19 cellular contexts compared by ENCODE assay signal in genomic region chr3:176431986-176432385, GRCh38.
A peak's percentile ranks its signal among the peaks of the same experiment; 100 is the strongest.
DNase-seq lines count a peak whose midpoint lies in the region; ATAC-seq and TF ChIP-seq lines count a peak whose summit lies in the region.
"Had no signal": no experiment of that assay in that cellular context is flagged by ENCODE, and none has a peak within 500 bp of the region (broad histone marks: within the 10 kb centered on the region; RNA-seq: fewer than 3 reads in every experiment).

No MANE protein-coding gene starts in this region.

- H4K91ac ChIP-seq in IMR-90 (ENCODE audit: insufficient read depth, low read depth, low read length), result no peak overlapping the region

- peaks cover 2% of the 10 kb centered on the region; the same call in 1 of the 2 replicates for H3K4me1 ChIP-seq in IMR-90 (ENCODE audit: control insufficient read depth, insufficient read depth, low read length)

- H3K9me3 ChIP-seq in IMR-90 (ENCODE audit: control insufficient read depth, insufficient read depth, low read length), result no peaks in the 10 kb centered on the region
- H3K9me3 ChIP-seq: Caco-2 had no signal

- peak overlapping the region; percentile 27; the same call in 1 of the 2 replicates for H3K18ac ChIP-seq in IMR-90 (ENCODE audit: low read depth, low read length)

- TF ChIP-seq RAD21 in IMR-90 (IDR thresholded peaks at IDR 0.05; ENCODE audit: low read length), result no peak

- H3K9ac ChIP-seq in IMR-90 (ENCODE audit: low read depth, low read length), result no peak overlapping the region

- WGBS in IMR-90 (ENCODE audit: extremely low coverage in 2 of 2, insufficient read length in 1 of 2), 2 experiments, result no CpG with 5 or more reads among the region's 6 CpGs

- no peaks in the 10 kb centered on the region for H3K36me3 ChIP-seq in IMR-90 (ENCODE audit: control insufficient read depth, insufficient read depth, low read length)

- no peak overlapping the region for H3K4me2 ChIP-seq in IMR-90 (ENCODE audit: low read depth, low read length)
- H3K4me2 ChIP-seq: PC-9 had no signal

- no peak overlapping the region for H2AK9ac ChIP-seq in IMR-90 (replicated peaks; ENCODE audit: low read depth, low read length, poor library complexity)

- H2BK5ac ChIP-seq in IMR-90 (ENCODE audit: low read depth, low read length, poor library complexity, severe bottlenecking), result no peak overlapping the region

- H3K4ac ChIP-seq in IMR-90 (ENCODE audit: low read depth, low read length), result no peak overlapping the region

- H2BK15ac ChIP-seq in IMR-90 (ENCODE audit: low read depth, low read length), result no peak overlapping the region

- BruUV-seq in IMR-90 (replicated peaks; lab: Mats Ljungman, UMichigan), result no TSS peak

- H3K56ac ChIP-seq in IMR-90 (ENCODE audit: extremely low read depth, insufficient read depth, low read length), result no peak overlapping the region

- CTCF ChIA-PET in IMR-90 (lab: Yijun Ruan, JAX), result interaction anchor here (1.2 kb wide), 1 partner anchor 475 kb away, joined by 3 read pairs; no protein-coding TSS in a partner anchor

- H4K5ac ChIP-seq in IMR-90 (ENCODE audit: low read depth, low read length), result no peak overlapping the region

- no peak overlapping the region for H2AFZ ChIP-seq in IMR-90 (replicated peaks; ENCODE audit: low read length, poor library complexity)
- H2AFZ ChIP-seq: PC-9 had no signal

- H3K23ac ChIP-seq in IMR-90 (ENCODE audit: low read depth, low read length), result no peak overlapping the region

- ATAC-seq in IMR-90 (ENCODE audit: low read depth) (no peak), HG03095 (IDR thresholded peaks at IDR 0.05; ENCODE audit: unreplicated experiment) (no peak), GM19463 (IDR thresholded peaks at IDR 0.05; ENCODE audit: unreplicated experiment) (no peak)
- ATAC-seq: K562 had no signal

- dilution Hi-C loops in IMR-90 (cut with HindIII; ENCODE audit: low sequenced_read_pairs, unreplicated experiment), result no loop called here

- no peak overlapping the region for H2AK5ac ChIP-seq in IMR-90 (ENCODE audit: low read depth, low read length)

- no peak for TF ChIP-seq POLR2A in IMR-90 (IDR thresholded peaks at IDR 0.05; ENCODE audit: low read depth, low read length)

- no peak for TF ChIP-seq CTCF in IMR-90 (conservative IDR thresholded peaks at IDR 0.05; ENCODE audit: low read depth, low read length)
- no peak for TF ChIP-seq CTCF in astrocyte of the cerebellum (IDR thresholded peaks at IDR 0.05; ENCODE audit: low read depth, low read length, missing control alignments)

- in situ Hi-C loops in IMR-90 (cut with MboI; ENCODE audit: low sequenced_read_pairs) (loop anchor here (25.0 kb wide), 1 partner anchor 1270 kb away; no protein-coding TSS in a partner anchor), astrocyte of the cerebellum (cut with HindIII; ENCODE audit: low sequenced_read_pairs) (no loop called here)

- no peak overlapping the region for H2BK20ac ChIP-seq in IMR-90 (ENCODE audit: low read depth, low read length)

- no peaks in the 10 kb centered on the region for H3K27me3 ChIP-seq in IMR-90 (ENCODE audit: control insufficient read depth, insufficient read depth, low read length)

- POLR2A ChIA-PET in IMR-90 (lab: Charles Lee; ENCODE audit: unreplicated experiment), result interaction anchor here (0.6 kb wide), 1 partner anchor 273 kb away, joined by 8 read pairs; no protein-coding TSS in a partner anchor

- intact Hi-C loops in IMR-90 (cut with micrococcal nuclease), result loop anchor here (2.0 to 5.0 kb wide), 4 partner anchors 507 to 1953 kb away; no protein-coding TSS in a partner anchor

- H3K9me1 ChIP-seq in IMR-90 (ENCODE audit: insufficient read depth, low read length), result no peaks in the 10 kb centered on the region

- H3K4me3 ChIP-seq in IMR-90 (ENCODE audit: insufficient read depth, low read depth, low read length) (no peak overlapping the region), astrocyte of the cerebellum (ENCODE audit: low read depth, low read length) (no peak overlapping the region)
- H3K4me3 ChIP-seq: K562, PC-9 had no signal

- no peak overlapping the region for H3K14ac ChIP-seq in IMR-90 (replicated peaks; ENCODE audit: low read depth, low read length)

- no peaks in the 10 kb centered on the region for H3K79me1 ChIP-seq in IMR-90 (ENCODE audit: low read depth in 1 of 2, low read length in 2 of 2)

- H3K27ac ChIP-seq in IMR-90 (ENCODE audit: insufficient read depth, low read length), result no peak overlapping the region
- H3K27ac ChIP-seq: PC-9 had no signal

- no peak overlapping the region for H2BK120ac ChIP-seq in IMR-90 (ENCODE audit: low read depth, low read length)

- H4K20me1 ChIP-seq in IMR-90 (ENCODE audit: insufficient read depth, low read length), result no peaks in the 10 kb centered on the region

- H4K8ac ChIP-seq in IMR-90 (ENCODE audit: low read depth in 2 of 2, low read length in 2 of 2), result no peak overlapping the region

- DNase-seq in EH (ENCODE audit: low read depth), result peak; percentile 22
- DNase-seq in IMR-90, result peak; percentile 23
- DNase-seq in astrocyte of the cerebellum (ENCODE audit: low read depth), result peak; percentile 15
- peak; percentile 22 for DNase-seq in myocyte (ENCODE audit: low read depth)
- no peak for DNase-seq in dedifferentiated amniotic fluid mesenchymal stem cell (ENCODE audit: extremely low spot score)
- DNase-seq in NCI-H446 (lab: John Stamatoyannopoulos, UW), result no peak
- DNase-seq: Caco-2; CD4-positive, alpha-beta T cell; DMS153; H7; NCI-H1417; NCI-H187 treated with DMSO at 0.1 percent for 48 hours; NCI-H2227 treated with DMSO at 0.1 percent for 48 hours; NCI-H524 treated with DMSO at 0.1 percent for 48 hours; PC-9; SW 1271 had no signal

TF ChIP-seq in IMR-90, 13 proteins besides CTCF, POLR2A, EP300 and RAD21:
- TF ChIP-seq SMC3 (IDR thresholded peaks at IDR 0.05; ENCODE audit: low read depth, low read length), result no peak
- TF ChIP-seq BHLHE40 (IDR thresholded peaks at IDR 0.05; ENCODE audit: low read depth, low read length), result no peak
- TF ChIP-seq FOS (IDR thresholded peaks at IDR 0.05; ENCODE audit: low read depth, low read length), result no peak
- TF ChIP-seq USF2 (IDR thresholded peaks at IDR 0.05; ENCODE audit: low read depth, low read length), result no peak
- no peak for TF ChIP-seq NFE2L2 (IDR thresholded peaks at IDR 0.05; ENCODE audit: low read depth, low read length)
- no peak for TF ChIP-seq RFX5 (IDR thresholded peaks at IDR 0.05; ENCODE audit: low read depth, low read length)

Comparison
In these comparisons a context has a peak if more than half of its experiments do, and no peak if none do; other contexts are left out.
1. DNase-seq: peak in EH (single experiment), IMR-90 (single experiment), astrocyte of the cerebellum (single experiment) and myocyte (single experiment); none in dedifferentiated amniotic fluid mesenchymal stem cell (single experiment) and NCI-H446 (0 of 2).